22 cellular contexts compared by ENCODE assay signal in the genomic region with DNA sequence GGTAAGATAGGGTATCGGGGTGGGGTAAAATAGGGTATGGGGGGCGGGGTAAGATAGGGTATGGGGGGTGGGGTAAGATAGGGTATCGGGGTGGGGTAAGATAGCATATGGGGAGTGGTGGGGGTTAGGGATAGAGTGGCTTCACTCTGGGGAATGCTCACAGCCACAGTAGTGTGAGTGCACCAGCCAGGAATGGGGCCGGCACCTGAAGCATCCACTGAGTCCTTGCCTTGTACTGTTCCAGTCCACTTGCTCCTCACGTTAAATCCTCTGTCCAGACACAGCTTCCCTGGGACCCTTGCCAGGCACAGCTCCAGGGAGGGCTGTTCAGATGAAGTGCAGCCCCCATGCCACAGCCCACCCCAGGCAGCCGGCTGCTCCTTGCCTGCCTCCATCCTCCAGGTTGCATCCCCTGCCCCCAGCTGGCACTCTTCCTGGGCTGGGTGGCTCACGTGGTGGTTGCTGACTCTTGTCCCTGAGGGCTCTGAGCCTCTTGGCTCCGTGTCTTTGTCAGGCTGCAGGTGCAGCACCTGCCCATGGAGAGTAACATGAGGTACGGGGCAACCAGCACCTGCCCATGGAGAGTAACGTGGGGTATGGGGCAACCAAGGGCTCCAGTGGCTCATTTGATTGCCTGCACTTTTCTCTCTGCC.
A peak's percentile ranks its signal among the peaks of the same experiment; 100 is the strongest.
DNase-seq lines count a peak whose midpoint lies in the region; ATAC-seq, FAIRE-seq and TF ChIP-seq lines count a peak whose summit lies in the region.
"Had no signal": no experiment of that assay in that cellular context is flagged by ENCODE, and none has a peak within 500 bp of the region (broad histone marks: within the 10 kb centered on the region; RNA-seq: fewer than 3 reads in every experiment).

No MANE protein-coding gene starts in this region.

- TF ChIP-seq POLR2A in spleen (IDR thresholded peaks at IDR 0.05) = no peak

- peak; percentile 51 for DNase-seq in NCI-H345 (lab: John Stamatoyannopoulos, UW)
- no peak for DNase-seq in NCI-H345 treated with DMSO at 0.1 percent for 48 hours (lab: John Stamatoyannopoulos, UW; ENCODE audit: unreplicated experiment)
- peak; percentile 4 for DNase-seq in NAMALWA (ENCODE audit: low spot score)
- DNase-seq in NCI-H774 (lab: John Stamatoyannopoulos, UW) = peak; percentile 27
- DNase-seq in spleen = peak; percentile 43
- no peak for DNase-seq in NCI-H1930 (lab: John Stamatoyannopoulos, UW)
- DNase-seq in pancreas = no peak
- DNase-seq: activated T-cell treated with anti-CD3 and anti-CD28 coated beads, Interleukin-2, amount 50 U/mL, for 72 hours; effector memory CD8-positive, alpha-beta T cell; KBM-7; midbrain; NCI-H1048; nephron progenitor cell; PC-3; psoas muscle; small intestine; stimulated activated CD4-positive, alpha-beta T cell treated with anti-CD3 and anti-CD28 coated beads, Interleukin-4, amount 100 ng/mL, for 24 hours had no signal

- H3K27ac ChIP-seq in spleen (no peak overlapping the region), pancreas (no peak overlapping the region)
- H3K27ac ChIP-seq: BLaER1 treated with 17β-estradiol and CSF1 and Interleukin-3, amounts not matched to agents 10 nM and 100 nM; body of pancreas; psoas muscle had no signal

- H3K4me1 ChIP-seq in spleen (no peaks in the 10 kb centered on the region), pancreas (no peaks in the 10 kb centered on the region)
- H3K4me1 ChIP-seq: body of pancreas, psoas muscle had no signal

- ATAC-seq in GM21737 (IDR thresholded peaks at IDR 0.05; ENCODE audit: unreplicated experiment) (no peak), pancreas (no peak)
- ATAC-seq: activated T-cell treated with anti-CD3 and anti-CD28 coated beads, Interleukin-2, amount 50 U/mL, for 72 hours; body of pancreas; effector memory CD8-positive, alpha-beta T cell; PC-3; psoas muscle; WTC11 had no signal

- FAIRE-seq in pancreas (lab: Jason Lieb, UNC) = no peak
- FAIRE-seq: A204.1, small intestine had no signal

- intact Hi-C loops in spleen (cut with DNase I; ENCODE audit: low total_unique reads) = no loop called here
- intact Hi-C loops in pancreas (cut with DNase I) = no loop called here

- no peak overlapping the region for H3K4me3 ChIP-seq in spleen
- H3K4me3 ChIP-seq in pancreas = no peak overlapping the region
- H3K4me3 ChIP-seq: BLaER1 treated with 17β-estradiol and CSF1 and Interleukin-3, amounts not matched to agents 10 nM and 100 nM; body of pancreas; psoas muscle had no signal

- H3K27me3 ChIP-seq in spleen (replicated peaks in 1 of 7) (no peaks in the 10 kb centered on the region), pancreas (peaks cover 0 to 5% (median 0%) of the 10 kb centered on the region in 4 donors)
- H3K27me3 ChIP-seq: BLaER1 treated with 17β-estradiol and CSF1 and Interleukin-3, amounts not matched to agents 10 nM and 100 nM; body of pancreas had no signal

- WGBS in spleen, 5 donors = 57 to 84% (median 67%) methylated on average over 4 to 9 of the region's 10 CpGs
- 34 to 51% methylated on average over 7 to 9 of the region's 10 CpGs for WGBS in pancreas, 2 donors

- TF ChIP-seq CTCF in spleen (IDR thresholded peaks at IDR 0.05 in 8 of 11, conservative IDR thresholded peaks at IDR 0.05 in 3 of 11) (no peak), pancreas (IDR thresholded peaks at IDR 0.05) (no peak)

- H3K36me3 ChIP-seq in spleen (no peaks in the 10 kb centered on the region), pancreas (no peaks in the 10 kb centered on the region)
- H3K36me3 ChIP-seq: BLaER1 treated with 17β-estradiol and CSF1 and Interleukin-3, amounts not matched to agents 10 nM and 100 nM had no signal

- H3K9me3 ChIP-seq in spleen (peaks cover 0 to 21% (median 2%) of the 10 kb centered on the region in 8 donors), pancreas (no peaks in the 10 kb centered on the region)
- H3K9me3 ChIP-seq: body of pancreas, psoas muscle had no signal

Comparison
In these comparisons a context has a peak if more than half of its experiments do, and no peak if none do; other contexts are left out.
1. DNase-seq: peak in NCI-H345 (single experiment), NAMALWA (single experiment), NCI-H774 (single experiment) and spleen (single experiment); none in NCI-H345 treated with DMSO at 0.1 percent for 48 hours (single experiment), NCI-H1930 (0 of 2) and pancreas (0 of 6).